Comparison of ENCODE assay signal across 26 cellular contexts in genomic region chr5:90682278-90682677, GRCh38.
"Had no signal": no experiment of that assay in that cellular context is flagged by ENCODE, and none has a peak within 500 bp of the region (broad histone marks: within the 10 kb centered on the region; RNA-seq: fewer than 3 reads in every experiment).

No MANE protein-coding gene starts in this region.

- DNase-seq: activated CD4-positive, alpha-beta memory T cell treated with anti-CD3 and anti-CD28 coated beads, Interleukin-2, amount 10 ng/mL, durations not matched to agents 7 days and 5 days; activated CD4-positive, alpha-beta T cell treated with anti-CD3 and anti-CD28 coated beads for 1 hour; activated CD4-positive, alpha-beta T cell treated with anti-CD3 and anti-CD28 coated beads for 4 hours; activated CD4-positive, alpha-beta T cell treated with anti-CD3 and anti-CD28 coated beads, Interleukin-2, amount 10 ng/mL, durations not matched to agents 7 days and 5 days; activated CD4-positive, alpha-beta T cell treated with anti-CD3 and anti-CD28 coated beads, Interleukin-2, amount 50 U/mL, for 4 hours; activated CD8-positive, alpha-beta memory T cell treated with anti-CD3 and anti-CD28 coated beads, Interleukin-2, amount 50 U/mL, for 48 hours; activated gamma-delta T cell; activated naive CD4-positive, alpha-beta T cell; activated naive CD4-positive, alpha-beta T cell treated with anti-CD3 and anti-CD28 coated beads, Interleukin-2, amount 10 ng/mL, durations not matched to agents 7 days and 5 days; activated naive CD8-positive, alpha-beta T cell treated with anti-CD3 and anti-CD28 coated beads, Interleukin-2, amount 10 ng/mL, durations not matched to agents 7 days and 5 days; activated T-cell treated with anti-CD3 and anti-CD28 coated beads for 4 hours; activated T-cell treated with anti-CD3 and anti-CD28 coated beads, Interleukin-2, amount 50 U/mL, for 24 hours; activated T-cell treated with anti-CD3 and anti-CD28 coated beads, Interleukin-2, amount 50 U/mL, for 72 hours; anterior cingulate cortex; cortex of kidney; dermis blood vessel endothelial cell; effector CD8-positive, alpha-beta T cell; foreskin fibroblast; head of caudate nucleus; T-helper 2 cell had no signal

- H3K4me3 Mint-ChIP-seq: activated CD4-positive, alpha-beta memory T cell treated with anti-CD3 and anti-CD28 coated beads, Interleukin-2, amount 10 ng/mL, durations not matched to agents 7 days and 5 days; activated CD4-positive, alpha-beta T cell treated with anti-CD3 and anti-CD28 coated beads, Interleukin-2, amount 10 ng/mL, durations not matched to agents 7 days and 5 days; activated naive CD4-positive, alpha-beta T cell treated with anti-CD3 and anti-CD28 coated beads, Interleukin-2, amount 10 ng/mL, durations not matched to agents 7 days and 5 days; activated naive CD8-positive, alpha-beta T cell treated with anti-CD3 and anti-CD28 coated beads, Interleukin-2, amount 10 ng/mL, durations not matched to agents 7 days and 5 days; activated T-cell treated with anti-CD3 and anti-CD28 coated beads, Interleukin-2, amount 50 U/mL, for 24 hours; activated T-cell treated with anti-CD3 and anti-CD28 coated beads, Interleukin-2, amount 50 U/mL, for 72 hours; central memory CD8-positive, alpha-beta T cell; WTC11 had no signal

- H3K27ac ChIP-seq: cardiac muscle cell, epithelial cell of prostate, VCaP had no signal

- H3K27me3 ChIP-seq: cardiac muscle cell had no signal

- H3K9me3 Mint-ChIP-seq: activated CD4-positive, alpha-beta memory T cell treated with anti-CD3 and anti-CD28 coated beads, Interleukin-2, amount 10 ng/mL, durations not matched to agents 7 days and 5 days; activated CD4-positive, alpha-beta T cell treated with anti-CD3 and anti-CD28 coated beads, Interleukin-2, amount 10 ng/mL, durations not matched to agents 7 days and 5 days; activated naive CD8-positive, alpha-beta T cell treated with anti-CD3 and anti-CD28 coated beads, Interleukin-2, amount 10 ng/mL, durations not matched to agents 7 days and 5 days; activated T-cell treated with anti-CD3 and anti-CD28 coated beads, Interleukin-2, amount 50 U/mL, for 72 hours; central memory CD8-positive, alpha-beta T cell had no signal

- H3K36me3 ChIP-seq: cardiac muscle cell had no signal

- H3K4me1 Mint-ChIP-seq: activated CD4-positive, alpha-beta memory T cell treated with anti-CD3 and anti-CD28 coated beads, Interleukin-2, amount 10 ng/mL, durations not matched to agents 7 days and 5 days; activated CD4-positive, alpha-beta T cell treated with anti-CD3 and anti-CD28 coated beads, Interleukin-2, amount 10 ng/mL, durations not matched to agents 7 days and 5 days; activated naive CD4-positive, alpha-beta T cell treated with anti-CD3 and anti-CD28 coated beads, Interleukin-2, amount 10 ng/mL, durations not matched to agents 7 days and 5 days; activated naive CD8-positive, alpha-beta T cell treated with anti-CD3 and anti-CD28 coated beads, Interleukin-2, amount 10 ng/mL, durations not matched to agents 7 days and 5 days; central memory CD8-positive, alpha-beta T cell had no signal

- H3K4me3 ChIP-seq: cardiac muscle cell had no signal

- H3K27me3 Mint-ChIP-seq: activated CD4-positive, alpha-beta memory T cell treated with anti-CD3 and anti-CD28 coated beads, Interleukin-2, amount 10 ng/mL, durations not matched to agents 7 days and 5 days; activated CD4-positive, alpha-beta T cell treated with anti-CD3 and anti-CD28 coated beads, Interleukin-2, amount 10 ng/mL, durations not matched to agents 7 days and 5 days; activated naive CD4-positive, alpha-beta T cell treated with anti-CD3 and anti-CD28 coated beads, Interleukin-2, amount 10 ng/mL, durations not matched to agents 7 days and 5 days; activated naive CD8-positive, alpha-beta T cell treated with anti-CD3 and anti-CD28 coated beads, Interleukin-2, amount 10 ng/mL, durations not matched to agents 7 days and 5 days; activated T-cell treated with anti-CD3 and anti-CD28 coated beads, Interleukin-2, amount 50 U/mL, for 24 hours; central memory CD8-positive, alpha-beta T cell had no signal

- ATAC-seq: activated naive CD4-positive, alpha-beta T cell treated with anti-CD3 and anti-CD28 coated beads, Interleukin-2, amount 50 U/mL, for 72 hours; activated T-cell treated with anti-CD3 and anti-CD28 coated beads, Interleukin-2, amount 50 U/mL, for 72 hours; WTC11 had no signal

- H3K36me3 Mint-ChIP-seq: activated naive CD4-positive, alpha-beta T cell treated with anti-CD3 and anti-CD28 coated beads, Interleukin-2, amount 10 ng/mL, durations not matched to agents 7 days and 5 days; activated naive CD4-positive, alpha-beta T cell treated with anti-CD3 and anti-CD28 coated beads, Interleukin-2, amount 50 U/mL, for 72 hours; activated naive CD8-positive, alpha-beta T cell treated with anti-CD3 and anti-CD28 coated beads, Interleukin-2, amount 10 ng/mL, durations not matched to agents 7 days and 5 days had no signal

- H3K27ac Mint-ChIP-seq: activated CD4-positive, alpha-beta memory T cell treated with anti-CD3 and anti-CD28 coated beads, Interleukin-2, amount 10 ng/mL, durations not matched to agents 7 days and 5 days; activated CD4-positive, alpha-beta T cell treated with anti-CD3 and anti-CD28 coated beads, Interleukin-2, amount 10 ng/mL, durations not matched to agents 7 days and 5 days; activated naive CD4-positive, alpha-beta T cell treated with anti-CD3 and anti-CD28 coated beads, Interleukin-2, amount 10 ng/mL, durations not matched to agents 7 days and 5 days; activated naive CD4-positive, alpha-beta T cell treated with anti-CD3 and anti-CD28 coated beads, Interleukin-2, amount 50 U/mL, for 72 hours; activated naive CD8-positive, alpha-beta T cell treated with anti-CD3 and anti-CD28 coated beads, Interleukin-2, amount 10 ng/mL, durations not matched to agents 7 days and 5 days; activated T-cell treated with anti-CD3 and anti-CD28 coated beads, Interleukin-2, amount 50 U/mL, for 24 hours; activated T-cell treated with anti-CD3 and anti-CD28 coated beads, Interleukin-2, amount 50 U/mL, for 72 hours had no signal
